Comparison of ENCODE assay signal across 13 cellular contexts in the genomic region with DNA sequence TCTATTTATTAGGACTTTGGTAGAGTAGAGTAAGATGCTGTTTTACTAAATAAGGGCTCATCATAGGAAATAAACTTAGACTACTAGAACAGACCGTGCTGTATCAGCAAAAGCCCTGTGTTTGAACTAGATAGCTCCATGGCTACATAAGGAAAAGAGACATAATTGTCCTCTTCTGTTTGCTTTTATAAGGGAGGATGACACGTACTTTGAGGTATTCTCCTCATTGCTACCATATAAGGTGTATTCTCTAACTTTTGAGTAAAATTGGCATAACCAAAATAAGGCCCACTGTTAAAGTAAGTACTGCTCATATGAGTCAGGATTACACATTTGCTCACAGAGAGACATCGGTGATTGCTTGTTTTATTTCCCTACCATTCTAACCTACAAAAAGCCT.
DNase-seq lines count a peak whose midpoint lies in the region; ATAC-seq, FAIRE-seq and TF ChIP-seq lines count a peak whose summit lies in the region.
"Had no signal": no experiment of that assay in that cellular context is flagged by ENCODE, and none has a peak within 500 bp of the region (broad histone marks: within the 10 kb centered on the region; RNA-seq: fewer than 3 reads in every experiment).

No MANE protein-coding gene starts in this region.

- TF ChIP-seq POLR2A in GM12891 (IDR thresholded peaks at IDR 0.05; ENCODE audit: low read depth, low read length) = no peak

- ATAC-seq in activated T-helper 17 cell treated with anti-CD3 and anti-CD28 coated beads, Interleukin-2, amount 50 U/mL, for 72 hours (replicated peaks) = peak; percentile 21
- ATAC-seq in stimulated activated effector memory CD8-positive, alpha-beta T cell treated with anti-CD3 and anti-CD28 coated beads, Interleukin-12 subunit alpha, Interleukin-12 subunit beta, amount 100 ng/mL, for 72 hours = peak; percentile 61
- ATAC-seq in HG03354 (IDR thresholded peaks at IDR 0.05; ENCODE audit: poor library complexity, severe bottlenecking, unreplicated experiment) = no peak
- ATAC-seq in HG02840 (IDR thresholded peaks at IDR 0.05; ENCODE audit: low FRiP score, unreplicated experiment) = no peak

- H3K4me1 ChIP-seq in left ventricle myocardium inferior = peaks cover 82% of the 10 kb centered on the region

- H3K9me3 ChIP-seq in left ventricle myocardium inferior (replicated peaks) = peaks cover 7% of the 10 kb centered on the region

- no peaks in the 10 kb centered on the region for H3K27me3 Mint-ChIP-seq in activated T-helper 17 cell treated with anti-CD3 and anti-CD28 coated beads, Interleukin-2, amount 50 U/mL, for 72 hours
- H3K27me3 Mint-ChIP-seq: activated CD4-positive, alpha-beta T cell treated with anti-CD3 and anti-CD28 coated beads, Interleukin-2, amount 10 ng/mL, durations not matched to agents 7 days and 5 days; stimulated activated naive CD8-positive, alpha-beta T cell treated with anti-CD3 and anti-CD28 coated beads, Interleukin-15, Interleukin-2, amounts not matched to agents 100 ng/mL and 50 ng/mL, for 24 hours had no signal

- DNase-seq in GM12891 (ENCODE audit: insufficient read length, low spot score) = no peak
- DNase-seq in left ventricle myocardium inferior = no peak
- DNase-seq in stimulated activated effector memory CD8-positive, alpha-beta T cell treated with anti-CD3 and anti-CD28 coated beads, Interleukin-12 subunit alpha, Interleukin-12 subunit beta, amount 100 ng/mL, for 72 hours (ENCODE audit: low spot score in 2 of 2) = no peak
- DNase-seq in NCI-H345 treated with DMSO at 0.1 percent for 48 hours (lab: John Stamatoyannopoulos, UW; ENCODE audit: unreplicated experiment) = no peak
- DNase-seq: activated CD4-positive, alpha-beta T cell treated with anti-CD3 and anti-CD28 coated beads, Interleukin-2, amount 10 ng/mL, durations not matched to agents 7 days and 5 days; glutamatergic neuron; NCI-H2227 treated with DMSO at 0.1 percent for 48 hours; stimulated activated CD4-positive, alpha-beta T cell treated with anti-CD3 and anti-CD28 coated beads, Interleukin-15, amount 100 ng/mL, for 24 hours had no signal

- H3K9me3 Mint-ChIP-seq in activated T-helper 17 cell treated with anti-CD3 and anti-CD28 coated beads, Interleukin-2, amount 50 U/mL, for 72 hours = no peaks in the 10 kb centered on the region
- H3K9me3 Mint-ChIP-seq in stimulated activated effector memory CD8-positive, alpha-beta T cell treated with anti-CD3 and anti-CD28 coated beads, Interleukin-12 subunit alpha, Interleukin-12 subunit beta, amount 100 ng/mL, for 72 hours = no peaks in the 10 kb centered on the region
- H3K9me3 Mint-ChIP-seq: activated CD4-positive, alpha-beta T cell treated with anti-CD3 and anti-CD28 coated beads, Interleukin-2, amount 10 ng/mL, durations not matched to agents 7 days and 5 days had no signal

- H3K4me3 Mint-ChIP-seq in activated T-helper 17 cell treated with anti-CD3 and anti-CD28 coated beads, Interleukin-2, amount 50 U/mL, for 72 hours = no peak overlapping the region
- no peak overlapping the region for H3K4me3 Mint-ChIP-seq in stimulated activated effector memory CD8-positive, alpha-beta T cell treated with anti-CD3 and anti-CD28 coated beads, Interleukin-12 subunit alpha, Interleukin-12 subunit beta, amount 100 ng/mL, for 72 hours
- H3K4me3 Mint-ChIP-seq: activated CD4-positive, alpha-beta T cell treated with anti-CD3 and anti-CD28 coated beads, Interleukin-2, amount 10 ng/mL, durations not matched to agents 7 days and 5 days; stimulated activated naive CD8-positive, alpha-beta T cell treated with anti-CD3 and anti-CD28 coated beads, Interleukin-15, Interleukin-2, amounts not matched to agents 100 ng/mL and 50 ng/mL, for 24 hours had no signal

- H3K4me3 ChIP-seq in left ventricle myocardium inferior = no peak overlapping the region
- H3K4me3 ChIP-seq: SK-N-MC had no signal

- FAIRE-seq in GM12891 (lab: Jason Lieb, UNC) = peak; percentile 35

- H3K27me3 ChIP-seq in left ventricle myocardium inferior (ENCODE audit: low read depth) = no peaks in the 10 kb centered on the region

- H3K36me3 ChIP-seq in left ventricle myocardium inferior = no peaks in the 10 kb centered on the region

- intact Hi-C loops in left ventricle myocardium inferior (cut with micrococcal nuclease) = no loop called here

- peak overlapping the region; percentile 43 for H3K27ac ChIP-seq in left ventricle myocardium inferior (replicated peaks)
- H3K27ac ChIP-seq: SK-N-MC had no signal

- TF ChIP-seq CTCF in left ventricle myocardium inferior (IDR thresholded peaks at IDR 0.05; ENCODE audit: borderline replicate concordance) = no peak

- H3K4me1 Mint-ChIP-seq in activated T-helper 17 cell treated with anti-CD3 and anti-CD28 coated beads, Interleukin-2, amount 50 U/mL, for 72 hours = peaks cover 7% of the 10 kb centered on the region
- peaks cover 16% of the 10 kb centered on the region for H3K4me1 Mint-ChIP-seq in stimulated activated effector memory CD8-positive, alpha-beta T cell treated with anti-CD3 and anti-CD28 coated beads, Interleukin-12 subunit alpha, Interleukin-12 subunit beta, amount 100 ng/mL, for 72 hours

- no peaks in the 10 kb centered on the region for H3K36me3 Mint-ChIP-seq in activated T-helper 17 cell treated with anti-CD3 and anti-CD28 coated beads, Interleukin-2, amount 50 U/mL, for 72 hours (ENCODE audit: low read depth)
- no peaks in the 10 kb centered on the region for H3K36me3 Mint-ChIP-seq in stimulated activated effector memory CD8-positive, alpha-beta T cell treated with anti-CD3 and anti-CD28 coated beads, Interleukin-12 subunit alpha, Interleukin-12 subunit beta, amount 100 ng/mL, for 72 hours

- no peak overlapping the region for H3K27ac Mint-ChIP-seq in activated T-helper 17 cell treated with anti-CD3 and anti-CD28 coated beads, Interleukin-2, amount 50 U/mL, for 72 hours
- no peak overlapping the region for H3K27ac Mint-ChIP-seq in stimulated activated effector memory CD8-positive, alpha-beta T cell treated with anti-CD3 and anti-CD28 coated beads, Interleukin-12 subunit alpha, Interleukin-12 subunit beta, amount 100 ng/mL, for 72 hours
- H3K27ac Mint-ChIP-seq: activated CD4-positive, alpha-beta T cell treated with anti-CD3 and anti-CD28 coated beads, Interleukin-2, amount 10 ng/mL, durations not matched to agents 7 days and 5 days; stimulated activated naive CD8-positive, alpha-beta T cell treated with anti-CD3 and anti-CD28 coated beads, Interleukin-15, Interleukin-2, amounts not matched to agents 100 ng/mL and 50 ng/mL, for 24 hours had no signal

TF ChIP-seq in GM12891, 5 proteins besides CTCF, POLR2A, EP300 and RAD21:
- TF ChIP-seq PAX5 (IDR thresholded peaks at IDR 0.05; ENCODE audit: insufficient read depth, low read length, severe bottlenecking) = no peak
- no peak for TF ChIP-seq SPI1 (IDR thresholded peaks at IDR 0.05; ENCODE audit: low read depth, low read length)
- no peak for TF ChIP-seq TAF1 (IDR thresholded peaks at IDR 0.05; ENCODE audit: low read depth, low read length)
- TF ChIP-seq POU2F2 (IDR thresholded peaks at IDR 0.05; ENCODE audit: low read depth, low read length) = no peak
- no peak for TF ChIP-seq POLR2AphosphoS5 (IDR thresholded peaks at IDR 0.05; ENCODE audit: low read depth, low read length)

Comparison
In these comparisons a context has a peak if more than half of its experiments do, and no peak if none do; other contexts are left out.
1. ATAC-seq: peak in activated T-helper 17 cell treated with anti-CD3 and anti-CD28 coated beads, Interleukin-2, amount 50 U/mL, for 72 hours (single experiment) and stimulated activated effector memory CD8-positive, alpha-beta T cell treated with anti-CD3 and anti-CD28 coated beads, Interleukin-12 subunit alpha, Interleukin-12 subunit beta, amount 100 ng/mL, for 72 hours (single experiment); none in HG03354 (single experiment) and HG02840 (single experiment).